ENCODE assay signal across 1 cellular context in the genomic region with DNA sequence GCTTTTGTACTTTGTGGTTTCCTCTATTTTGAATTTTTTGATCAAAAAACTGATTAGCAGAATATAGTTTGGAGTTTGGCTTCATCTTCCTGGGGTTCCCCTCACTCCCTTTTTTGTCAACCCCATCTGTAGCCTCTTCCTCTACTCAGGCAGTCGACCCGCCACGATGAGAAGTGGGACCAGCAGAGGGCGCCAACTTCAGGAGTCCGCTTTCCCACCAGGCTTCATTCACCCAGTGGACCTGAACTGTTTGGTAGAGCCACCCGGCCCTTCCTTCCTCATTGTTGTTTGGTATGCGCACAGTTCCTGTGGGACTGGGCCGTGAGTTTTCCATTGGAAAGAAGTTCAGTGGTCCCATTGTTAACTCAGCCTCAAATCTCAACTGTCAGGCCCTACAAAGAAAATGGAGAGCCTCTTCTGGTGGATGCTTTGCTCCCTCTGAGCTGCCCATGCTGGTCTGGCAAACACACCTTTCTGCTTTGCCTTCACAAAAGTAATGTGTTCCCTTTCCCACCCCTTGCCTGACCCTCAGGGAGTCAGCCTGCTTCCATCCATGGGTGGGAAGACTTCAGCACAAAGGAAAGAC.
TF ChIP-seq lines count a peak whose summit lies in the region.

No MANE protein-coding gene starts in this region.

TF ChIP-seq in endothelial cell of umbilical vein, 7 proteins besides CTCF, POLR2A, EP300 and RAD21 (continued from another document):
- TF ChIP-seq, protein P1, sequence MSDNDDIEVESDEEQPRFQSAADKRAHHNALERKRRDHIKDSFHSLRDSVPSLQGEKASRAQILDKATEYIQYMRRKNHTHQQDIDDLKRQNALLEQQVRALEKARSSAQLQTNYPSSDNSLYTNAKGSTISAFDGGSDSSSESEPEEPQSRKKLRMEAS (IDR thresholded peaks at IDR 0.05; ENCODE audit: insufficient read depth, insufficient read length) = no peak
